Comparison of ENCODE assay signal across 13 cellular contexts in the genomic region with DNA sequence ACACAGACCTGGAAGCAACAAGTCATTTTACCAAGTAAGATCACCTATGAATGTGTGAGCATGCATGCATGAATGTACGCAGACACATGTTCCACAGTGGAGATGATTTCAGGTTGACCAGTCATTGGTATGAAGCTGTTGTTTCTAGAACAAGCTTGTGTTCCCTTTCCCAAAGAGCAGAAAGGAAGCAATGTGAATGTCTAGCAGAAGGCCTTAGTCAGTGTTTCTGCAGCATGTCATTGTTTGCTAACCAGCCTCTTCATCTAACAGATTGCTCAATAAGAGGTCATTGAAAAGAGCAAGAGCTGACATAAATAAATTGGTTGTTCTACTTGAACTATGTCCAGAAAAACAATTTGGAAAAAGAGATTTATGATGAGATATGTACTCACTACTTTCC.
DNase-seq lines count a peak whose midpoint lies in the region; ATAC-seq and TF ChIP-seq lines count a peak whose summit lies in the region.
"Had no signal": no experiment of that assay in that cellular context is flagged by ENCODE, and none has a peak within 500 bp of the region (broad histone marks: within the 10 kb centered on the region; RNA-seq: fewer than 3 reads in every experiment).

No MANE protein-coding gene starts in this region.

- POLR2A ChIA-PET in naive thymus-derived CD8-positive, alpha-beta T cell (lab: Charles Lee): no interaction called here

- peaks cover 0 to 16% (median 2%) of the 10 kb centered on the region in 9 donors for H3K9me3 Mint-ChIP-seq in naive thymus-derived CD8-positive, alpha-beta T cell

- H3K4me1 Mint-ChIP-seq in naive thymus-derived CD8-positive, alpha-beta T cell: no peaks in the 10 kb centered on the region

- DNase-seq in DMS153 (lab: John Stamatoyannopoulos, UW) (peak; percentile 16), DMS153 treated with DMSO at 0.1 percent for 48 hours (lab: John Stamatoyannopoulos, UW; ENCODE audit: unreplicated experiment) (no peak), SHP77 (lab: John Stamatoyannopoulos, UW) (peak; percentile 17 to 27), fibroblast of the aortic adventitia (ENCODE audit: low read depth) (peak; percentile 75), sciatic nerve (ENCODE audit: low spot score) (no peak)
- no peak for DNase-seq in activated T-cell treated with anti-CD3 and anti-CD28 coated beads, Interleukin-2, amount 50 U/mL, for 48 hours
- DNase-seq in naive thymus-derived CD8-positive, alpha-beta T cell: no peak
- DNase-seq: activated CD8-positive, alpha-beta memory T cell treated with anti-CD3 and anti-CD28 coated beads, Interleukin-2, amount 50 U/mL, for 4 hours; amniotic stem cell; effector CD8-positive, alpha-beta T cell; NCI-H524 treated with DMSO at 0.1 percent for 48 hours; testis had no signal

- peaks cover 0 to 3% (median 0%) of the 10 kb centered on the region in 5 donors for H3K27me3 Mint-ChIP-seq in naive thymus-derived CD8-positive, alpha-beta T cell

- H3K4me3 ChIP-seq in fibroblast of the aortic adventitia (ENCODE audit: low read depth, low read length): no peak overlapping the region
- H3K4me3 ChIP-seq: testis had no signal

- TF ChIP-seq CTCF in fibroblast of the aortic adventitia (IDR thresholded peaks at IDR 0.05; ENCODE audit: insufficient read depth, low read length): no peak

- intact Hi-C loops in sciatic nerve (cut with DNase I): no loop called here

- H3K36me3 Mint-ChIP-seq in naive thymus-derived CD8-positive, alpha-beta T cell: no peaks in the 10 kb centered on the region

- no peak overlapping the region for H3K4me3 Mint-ChIP-seq in naive thymus-derived CD8-positive, alpha-beta T cell

- ATAC-seq in sciatic nerve (peak; percentile 65), HG02798 (IDR thresholded peaks at IDR 0.05; ENCODE audit: poor library complexity, unreplicated experiment) (no peak)
- ATAC-seq in naive thymus-derived CD8-positive, alpha-beta T cell: no peak

- H3K27ac Mint-ChIP-seq in naive thymus-derived CD8-positive, alpha-beta T cell: no peak overlapping the region

Comparison
In these comparisons a context has a peak if more than half of its experiments do, and no peak if none do; other contexts are left out.
1. DNase-seq: peak in DMS153 (single experiment), SHP77 (2 of 2) and fibroblast of the aortic adventitia (single experiment); none in DMS153 treated with DMSO at 0.1 percent for 48 hours (single experiment), sciatic nerve (single experiment), activated T-cell treated with anti-CD3 and anti-CD28 coated beads, Interleukin-2, amount 50 U/mL, for 48 hours (0 of 2) and naive thymus-derived CD8-positive, alpha-beta T cell (0 of 10).